1 cellular context compared by ENCODE assay signal in the genomic region with DNA sequence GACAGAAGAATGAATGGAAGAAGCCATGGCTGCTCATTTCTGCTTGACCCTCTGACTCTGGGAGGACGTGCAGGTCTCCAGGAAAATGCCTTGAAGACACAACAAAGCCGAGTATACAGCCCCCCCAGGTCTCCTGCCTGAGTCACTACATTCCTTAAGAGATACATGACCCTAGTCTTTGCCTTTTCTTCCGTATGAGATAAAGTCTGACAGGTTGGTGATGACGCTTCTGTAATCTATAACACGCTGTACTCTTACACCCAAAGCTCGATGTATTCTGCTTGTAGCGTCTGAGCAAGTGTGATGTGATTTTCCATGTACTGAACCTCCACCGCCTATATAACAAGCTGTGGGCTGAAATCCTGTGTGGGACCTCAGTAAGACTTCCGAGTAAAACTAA.
A peak's percentile ranks its signal among the peaks of the same experiment; 100 is the strongest.
TF ChIP-seq lines count a peak whose summit lies in the region.

No MANE protein-coding gene starts in this region.

TF ChIP-seq in A549, 52 proteins besides CTCF, POLR2A, EP300 and RAD21:
- TF ChIP-seq KDM5A (IDR thresholded peaks at IDR 0.05) (no peak), HES2 (IDR thresholded peaks at IDR 0.05) (no peak), POLR2AphosphoS2 (conservative IDR thresholded peaks at IDR 0.05; ENCODE audit: low read length) (no peak), NFE2L2 (conservative IDR thresholded peaks at IDR 0.05; ENCODE audit: low read length) (no peak), NPAS2 (CRISPR knock-in tag; IDR thresholded peaks at IDR 0.05; ENCODE audit: borderline replicate concordance) (no peak), HOXA7 (CRISPR knock-in tag; IDR thresholded peaks at IDR 0.05) (no peak), JUNB (IDR thresholded peaks at IDR 0.05) (peak; percentile 68), EHF (CRISPR knock-in tag; IDR thresholded peaks at IDR 0.05) (no peak), RNF2 (IDR thresholded peaks at IDR 0.05; ENCODE audit: borderline replicate concordance, low read depth) (no peak), CHD2 (IDR thresholded peaks at IDR 0.05; ENCODE audit: low read length, partially characterized antibody) (no peak), PBX3 (IDR thresholded peaks at IDR 0.05) (no peak), HEYL (CRISPR knock-in tag; IDR thresholded peaks at IDR 0.05) (no peak), USF2 (IDR thresholded peaks at IDR 0.05) (no peak), MAX (IDR thresholded peaks at IDR 0.05) (peak; percentile 73), RFX5 (IDR thresholded peaks at IDR 0.05) (no peak), CEBPB (IDR thresholded peaks at IDR 0.05) (no peak; a peak in 1 of 4 replicates), GATA3 (IDR thresholded peaks at IDR 0.05; ENCODE audit: borderline replicate concordance) (peak; percentile 94), ESRRA (IDR thresholded peaks at IDR 0.05; ENCODE audit: borderline replicate concordance, low read length) (no peak), HOXB13 (CRISPR knock-in tag; IDR thresholded peaks at IDR 0.05; ENCODE audit: low read depth) (no peak), FOSL2 (IDR thresholded peaks at IDR 0.05) (peak; percentile 63), FOSL2 (CRISPR knock-in tag; IDR thresholded peaks at IDR 0.05) (peak; percentile 77), JUN (IDR thresholded peaks at IDR 0.05) (peak in 1 of 2 experiments; percentile 48; a peak in 1 of 5 replicates), PHF8 (IDR thresholded peaks at IDR 0.05; ENCODE audit: borderline replicate concordance, low read depth) (no peak), ZFP36 (IDR thresholded peaks at IDR 0.05; ENCODE audit: borderline replicate concordance, partially characterized antibody) (no peak), HDAC2 (IDR thresholded peaks at IDR 0.05) (no peak), CBX2 (IDR thresholded peaks at IDR 0.05; ENCODE audit: borderline replicate concordance, low read depth) (no peak), TP53 (CRISPR knock-in tag; IDR thresholded peaks at IDR 0.05) (no peak), FOXS1 (CRISPR knock-in tag; IDR thresholded peaks at IDR 0.05) (no peak), EHMT2 (IDR thresholded peaks at IDR 0.05; ENCODE audit: low read depth) (no peak), ATOH8 (CRISPR knock-in tag; IDR thresholded peaks at IDR 0.05; ENCODE audit: low read depth) (no peak), ELK1 (IDR thresholded peaks at IDR 0.05; ENCODE audit: low read depth, low read length) (no peak), SREBF2 (IDR thresholded peaks at IDR 0.05) (no peak), KDM1A (IDR thresholded peaks at IDR 0.05; ENCODE audit: low read depth) (no peak), MAFK (IDR thresholded peaks at IDR 0.05; ENCODE audit: partially characterized antibody) (no peak), NR3C1 (IDR thresholded peaks at IDR 0.05) (no peak), BHLHE40 (IDR thresholded peaks at IDR 0.05; ENCODE audit: low read depth, low read length) (no peak), CBX8 (IDR thresholded peaks at IDR 0.05) (no peak), RCOR1 (IDR thresholded peaks at IDR 0.05; ENCODE audit: low read depth, low read length) (no peak), TFCP2L1 (CRISPR knock-in tag; IDR thresholded peaks at IDR 0.05) (no peak), ZSCAN20 (CRISPR knock-in tag; IDR thresholded peaks at IDR 0.05) (no peak)
- TF ChIP-seq, protein P1, sequence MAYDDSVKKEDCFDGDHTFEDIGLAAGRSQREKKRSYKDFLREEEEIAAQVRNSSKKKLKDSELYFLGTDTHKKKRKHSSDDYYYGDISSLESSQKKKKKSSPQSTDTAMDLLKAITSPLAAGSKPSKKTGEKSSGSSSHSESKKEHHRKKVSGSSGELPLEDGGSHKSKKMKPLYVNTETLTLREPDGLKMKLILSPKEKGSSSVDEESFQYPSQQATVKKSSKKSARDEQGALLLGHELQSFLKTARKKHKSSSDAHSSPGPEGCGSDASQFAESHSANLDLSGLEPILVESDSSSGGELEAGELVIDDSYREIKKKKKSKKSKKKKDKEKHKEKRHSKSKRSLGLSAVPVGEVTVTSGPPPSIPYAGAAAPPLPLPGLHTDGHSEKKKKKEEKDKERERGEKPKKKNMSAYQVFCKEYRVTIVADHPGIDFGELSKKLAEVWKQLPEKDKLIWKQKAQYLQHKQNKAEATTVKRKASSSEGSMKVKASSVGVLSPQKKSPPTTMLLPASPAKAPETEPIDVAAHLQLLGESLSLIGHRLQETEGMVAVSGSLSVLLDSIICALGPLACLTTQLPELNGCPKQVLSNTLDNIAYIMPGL (CRISPR knock-in tag; IDR thresholded peaks at IDR 0.05; ENCODE audit: borderline replicate concordance): no peak
- TF ChIP-seq, protein P2, sequence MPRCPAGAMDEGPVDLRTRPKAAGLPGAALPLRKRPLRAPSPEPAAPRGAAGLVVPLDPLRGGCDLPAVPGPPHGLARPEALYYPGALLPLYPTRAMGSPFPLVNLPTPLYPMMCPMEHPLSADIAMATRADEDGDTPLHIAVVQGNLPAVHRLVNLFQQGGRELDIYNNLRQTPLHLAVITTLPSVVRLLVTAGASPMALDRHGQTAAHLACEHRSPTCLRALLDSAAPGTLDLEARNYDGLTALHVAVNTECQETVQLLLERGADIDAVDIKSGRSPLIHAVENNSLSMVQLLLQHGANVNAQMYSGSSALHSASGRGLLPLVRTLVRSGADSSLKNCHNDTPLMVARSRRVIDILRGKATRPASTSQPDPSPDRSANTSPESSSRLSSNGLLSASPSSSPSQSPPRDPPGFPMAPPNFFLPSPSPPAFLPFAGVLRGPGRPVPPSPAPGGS (IDR thresholded peaks at IDR 0.05): no peak
- TF ChIP-seq, protein P3, sequence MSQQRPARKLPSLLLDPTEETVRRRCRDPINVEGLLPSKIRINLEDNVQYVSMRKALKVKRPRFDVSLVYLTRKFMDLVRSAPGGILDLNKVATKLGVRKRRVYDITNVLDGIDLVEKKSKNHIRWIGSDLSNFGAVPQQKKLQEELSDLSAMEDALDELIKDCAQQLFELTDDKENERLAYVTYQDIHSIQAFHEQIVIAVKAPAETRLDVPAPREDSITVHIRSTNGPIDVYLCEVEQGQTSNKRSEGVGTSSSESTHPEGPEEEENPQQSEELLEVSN (IDR thresholded peaks at IDR 0.05; ENCODE audit: borderline replicate concordance, low read depth): peak; percentile 36; the same call in 1 of the 2 replicates
